ENCODE assay signal across 18 cellular contexts in genomic region chr6:8005136-8005535, GRCh38. TPM values are rescaled to one million over a fixed set of nuclear protein-coding genes. Genes with fewer than 3 reads are reported as not detected.
A peak's percentile ranks its signal among the peaks of the same experiment; 100 is the strongest.
DNase-seq lines count a peak whose midpoint lies in the region; ATAC-seq, FAIRE-seq and TF ChIP-seq lines count a peak whose summit lies in the region.
"Had no signal": no experiment of that assay in that cellular context is flagged by ENCODE, and none has a peak within 500 bp of the region (broad histone marks: within the 10 kb centered on the region; RNA-seq: fewer than 3 reads in every experiment).

No MANE protein-coding gene starts in this region.

- FAIRE-seq in H54 (lab: Jason Lieb, UNC) = no peak
- FAIRE-seq: A549, D721Med, GM12892, GM18507 had no signal

- no peaks in the 10 kb centered on the region for H3K36me3 Mint-ChIP-seq in activated naive CD4-positive, alpha-beta T cell treated with anti-CD3 and anti-CD28 coated beads, Interleukin-2, amount 50 U/mL, for 72 hours
- peaks cover 2% of the 10 kb centered on the region for H3K36me3 Mint-ChIP-seq in activated naive CD4-positive, alpha-beta T cell treated with anti-CD3 and anti-CD28 coated beads for 36 hours (ENCODE audit: low read depth)
- H3K36me3 Mint-ChIP-seq in central memory CD8-positive, alpha-beta T cell (ENCODE audit: insufficient read depth) = peaks cover 2% of the 10 kb centered on the region

- intact Hi-C loops in activated naive CD4-positive, alpha-beta T cell treated with anti-CD3 and anti-CD28 coated beads for 36 hours (cut with micrococcal nuclease) = no loop called here

- DNase-seq in activated naive CD4-positive, alpha-beta T cell treated with anti-CD3 and anti-CD28 coated beads, Interleukin-2, amount 50 U/mL, for 72 hours (ENCODE audit: low spot score in 2 of 2) = no peak
- DNase-seq in activated naive CD4-positive, alpha-beta T cell treated with anti-CD3 and anti-CD28 coated beads for 36 hours = no peak
- DNase-seq in SW480 (ENCODE audit: low spot score) (peak; percentile 68), left lobe of liver (ENCODE audit: low spot score) (no peak), H54 (ENCODE audit: insufficient read length, low spot score) (no peak), NCI-H82 (lab: John Stamatoyannopoulos, UW) (no peak)
- DNase-seq in central memory CD8-positive, alpha-beta T cell (ENCODE audit: low spot score in 2 of 2) = no peak
- DNase-seq: C1 segment of cervical spinal cord; Caco-2; CD4-positive, CD25-positive, alpha-beta regulatory T cell; GDM1; GM23248; HCEC 1CT; IMR-90 had no signal

- no peaks in the 10 kb centered on the region for H3K9me3 Mint-ChIP-seq in activated naive CD4-positive, alpha-beta T cell treated with anti-CD3 and anti-CD28 coated beads, Interleukin-2, amount 50 U/mL, for 72 hours
- H3K9me3 Mint-ChIP-seq in activated naive CD4-positive, alpha-beta T cell treated with anti-CD3 and anti-CD28 coated beads for 36 hours = no peaks in the 10 kb centered on the region
- no peaks in the 10 kb centered on the region for H3K9me3 Mint-ChIP-seq in central memory CD8-positive, alpha-beta T cell
- H3K9me3 Mint-ChIP-seq: CD4-positive, CD25-positive, alpha-beta regulatory T cell had no signal

- H3K27ac Mint-ChIP-seq in activated naive CD4-positive, alpha-beta T cell treated with anti-CD3 and anti-CD28 coated beads, Interleukin-2, amount 50 U/mL, for 72 hours = no peak overlapping the region
- no peak overlapping the region for H3K27ac Mint-ChIP-seq in activated naive CD4-positive, alpha-beta T cell treated with anti-CD3 and anti-CD28 coated beads for 36 hours
- H3K27ac Mint-ChIP-seq in central memory CD8-positive, alpha-beta T cell (ENCODE audit: low read depth) = peak overlapping the region; percentile 10
- H3K27ac Mint-ChIP-seq: CD4-positive, CD25-positive, alpha-beta regulatory T cell had no signal

- TF ChIP-seq POLR2A in H54 (IDR thresholded peaks at IDR 0.05; ENCODE audit: low read depth, low read length) = no peak

- CTCF ChIA-PET in activated naive CD4-positive, alpha-beta T cell treated with anti-CD3 and anti-CD28 coated beads for 36 hours (lab: Charles Lee) = interaction anchor here (0.7 to 4.1 kb wide), 2 partner anchors 130 to 282 kb away, joined by 3 to 19 read pairs; no protein-coding TSS in a partner anchor

- peak; percentile 26 to 49 for ATAC-seq in activated naive CD4-positive, alpha-beta T cell treated with anti-CD3 and anti-CD28 coated beads, Interleukin-2, amount 50 U/mL, for 72 hours
- no peak for ATAC-seq in central memory CD8-positive, alpha-beta T cell (replicated peaks; ENCODE audit: extremely low read depth, poor library complexity, severe bottlenecking)
- ATAC-seq in left lobe of liver = no peak
- ATAC-seq: A549 had no signal

- no peaks in the 10 kb centered on the region for H3K27me3 Mint-ChIP-seq in activated naive CD4-positive, alpha-beta T cell treated with anti-CD3 and anti-CD28 coated beads for 36 hours (ENCODE audit: low read depth)
- H3K27me3 Mint-ChIP-seq in central memory CD8-positive, alpha-beta T cell = no peaks in the 10 kb centered on the region
- H3K27me3 Mint-ChIP-seq: CD4-positive, CD25-positive, alpha-beta regulatory T cell had no signal

- no peak overlapping the region for H3K4me3 Mint-ChIP-seq in activated naive CD4-positive, alpha-beta T cell treated with anti-CD3 and anti-CD28 coated beads for 36 hours
- H3K4me3 Mint-ChIP-seq in central memory CD8-positive, alpha-beta T cell = no peak overlapping the region
- H3K4me3 Mint-ChIP-seq: CD4-positive, CD25-positive, alpha-beta regulatory T cell had no signal

- H3K4me1 Mint-ChIP-seq in activated naive CD4-positive, alpha-beta T cell treated with anti-CD3 and anti-CD28 coated beads for 36 hours (ENCODE audit: low read depth) = peaks cover 4% of the 10 kb centered on the region
- H3K4me1 Mint-ChIP-seq in central memory CD8-positive, alpha-beta T cell = no peaks in the 10 kb centered on the region

RNA-seq across cellular contexts. Expression of gene BLOC1S5, which starts 59.1 kb away (rescaled TPM):
- 10 to 100 TPM; 25.8 to 26.1 TPM for total RNA-seq in activated naive CD4-positive, alpha-beta T cell treated with anti-CD3 and anti-CD28 coated beads, Interleukin-2, amount 50 U/mL, for 72 hours
- 10 to 100 TPM; 20.8 to 22.2 TPM for total RNA-seq in activated naive CD4-positive, alpha-beta T cell treated with anti-CD3 and anti-CD28 coated beads for 36 hours
- total RNA-seq in left lobe of liver = 4.9 TPM

Comparison
In these comparisons a context has a peak if more than half of its experiments do, and no peak if none do; other contexts are left out.
1. ATAC-seq: peak in activated naive CD4-positive, alpha-beta T cell treated with anti-CD3 and anti-CD28 coated beads, Interleukin-2, amount 50 U/mL, for 72 hours (2 of 2); none in central memory CD8-positive, alpha-beta T cell (single experiment) and left lobe of liver (single experiment).